ENCODE assay signal across 11 cellular contexts in genomic region chr1:2258122-2258812, GRCh38. TPM values are rescaled to one million over a fixed set of nuclear protein-coding genes. Genes with fewer than 3 reads are reported as not detected.
A peak's percentile ranks its signal among the peaks of the same experiment; 100 is the strongest.
DNase-seq lines count a peak whose midpoint lies in the region; ATAC-seq, FAIRE-seq and TF ChIP-seq lines count a peak whose summit lies in the region.
"Had no signal": no experiment of that assay in that cellular context is flagged by ENCODE, and none has a peak within 500 bp of the region (broad histone marks: within the 10 kb centered on the region; RNA-seq: fewer than 3 reads in every experiment).

No MANE protein-coding gene starts in this region.

- FAIRE-seq in D721Med (lab: Jason Lieb, UNC) = no peak

- no peaks in the 10 kb centered on the region for H3K27me3 Mint-ChIP-seq in activated naive CD4-positive, alpha-beta T cell treated with anti-CD3 and anti-CD28 coated beads for 36 hours (ENCODE audit: low read depth)
- no peaks in the 10 kb centered on the region for H3K27me3 Mint-ChIP-seq in activated T-helper 2 cell treated with anti-CD3 and anti-CD28 coated beads, Interferon-gamma antibody, Interleukin-2, Interleukin-4, amounts not matched to agents 10 μg/mL and 5 μg/mL and 100 μg/mL, durations not matched to agents 14 hours and 24 hours and 36 hours (ENCODE audit: low read depth)

- H3K36me3 Mint-ChIP-seq in activated naive CD4-positive, alpha-beta T cell treated with anti-CD3 and anti-CD28 coated beads for 36 hours (ENCODE audit: low read depth) = peaks cover 15% of the 10 kb centered on the region
- H3K36me3 Mint-ChIP-seq in activated T-helper 2 cell treated with anti-CD3 and anti-CD28 coated beads, Interferon-gamma antibody, Interleukin-2, Interleukin-4, amounts not matched to agents 10 μg/mL and 5 μg/mL and 100 μg/mL, durations not matched to agents 14 hours and 24 hours and 36 hours (ENCODE audit: low read depth) = peaks cover 22% of the 10 kb centered on the region

- H3K4me1 Mint-ChIP-seq in activated naive CD4-positive, alpha-beta T cell treated with anti-CD3 and anti-CD28 coated beads for 36 hours (ENCODE audit: low read depth) = peaks cover 60% of the 10 kb centered on the region
- H3K4me1 Mint-ChIP-seq in activated T-helper 2 cell treated with anti-CD3 and anti-CD28 coated beads, Interferon-gamma antibody, Interleukin-2, Interleukin-4, amounts not matched to agents 10 μg/mL and 5 μg/mL and 100 μg/mL, durations not matched to agents 14 hours and 24 hours and 36 hours (ENCODE audit: low read depth) = peaks cover 38% of the 10 kb centered on the region

- TF ChIP-seq CTCF in foreskin keratinocyte (conservative IDR thresholded peaks at IDR 0.05) = no peak
- TF ChIP-seq CTCF in stomach (IDR thresholded peaks at IDR 0.05) = no peak
- no peak for TF ChIP-seq CTCF in D721Med (IDR thresholded peaks at IDR 0.05; ENCODE audit: insufficient read depth, missing control alignments)

- ATAC-seq in foreskin keratinocyte = peak; percentile 3

- H3K4me3 Mint-ChIP-seq in activated naive CD4-positive, alpha-beta T cell treated with anti-CD3 and anti-CD28 coated beads for 36 hours = no peak overlapping the region
- no peak overlapping the region for H3K4me3 Mint-ChIP-seq in activated T-helper 2 cell treated with anti-CD3 and anti-CD28 coated beads, Interferon-gamma antibody, Interleukin-2, Interleukin-4, amounts not matched to agents 10 μg/mL and 5 μg/mL and 100 μg/mL, durations not matched to agents 14 hours and 24 hours and 36 hours (ENCODE audit: low read depth)

- TF ChIP-seq POLR2A in stomach (IDR thresholded peaks at IDR 0.05) = no peak

- H3K4me1 ChIP-seq in foreskin keratinocyte (peaks cover 12% of the 10 kb centered on the region), stomach (peaks cover 39 to 87% (median 63%) of the 10 kb centered on the region in 4 donors)

- peak; percentile 60 for DNase-seq in activated naive CD4-positive, alpha-beta T cell treated with anti-CD3 and anti-CD28 coated beads for 36 hours
- no peak for DNase-seq in activated naive CD4-positive, alpha-beta T cell treated with Interleukin-2 at 50 U/mL for 16 hours
- no peak for DNase-seq in activated T-helper 2 cell treated with anti-CD3 and anti-CD28 coated beads, Interferon-gamma antibody, Interleukin-2, Interleukin-4, amounts not matched to agents 10 μg/mL and 5 μg/mL and 100 μg/mL, durations not matched to agents 14 hours and 24 hours and 36 hours (ENCODE audit: low spot score)
- DNase-seq in foreskin keratinocyte = peak; percentile 23 to 47
- no peak for DNase-seq in stomach
- no peak for DNase-seq in NCI-H1436 (lab: John Stamatoyannopoulos, UW)
- no peak for DNase-seq in D721Med (ENCODE audit: insufficient read length, low spot score)
- DNase-seq in amniotic stem cell (lab: John Stamatoyannopoulos, UW) = no peak
- DNase-seq: GOT3, NCI-H446 had no signal

- TF ChIP-seq EP300 in stomach (IDR thresholded peaks at IDR 0.05) = no peak

- peaks cover 0 to 9% (median 2%) of the 10 kb centered on the region in 4 donors for H3K36me3 ChIP-seq in stomach

- no peak overlapping the region for H3K4me3 ChIP-seq in stomach

- intact Hi-C loops in activated naive CD4-positive, alpha-beta T cell treated with anti-CD3 and anti-CD28 coated beads for 36 hours (cut with micrococcal nuclease) = loop anchor here (2.0 kb wide), 1 partner anchor 23 kb away; no protein-coding TSS in a partner anchor
- intact Hi-C loops in activated T-helper 2 cell treated with anti-CD3 and anti-CD28 coated beads, Interferon-gamma antibody, Interleukin-2, Interleukin-4, amounts not matched to agents 10 μg/mL and 5 μg/mL and 100 μg/mL, durations not matched to agents 14 hours and 24 hours and 36 hours (cut with micrococcal nuclease) = loop anchor here (2.0 kb wide), 1 partner anchor 33 kb away; no protein-coding TSS in a partner anchor
- intact Hi-C loops in stomach (cut with DNase I; ENCODE audit: low total_unique reads) = no loop called here

- CTCF ChIA-PET in activated naive CD4-positive, alpha-beta T cell treated with anti-CD3 and anti-CD28 coated beads for 36 hours (lab: Charles Lee) = no interaction called here

- H3K27ac ChIP-seq in foreskin keratinocyte (no peak overlapping the region), stomach (peak overlapping the region in 3 of 5 donors; percentile 29 to 79 (median 54))
- H3K27ac ChIP-seq: KMS-11 had no signal

- H3K27me3 ChIP-seq in foreskin keratinocyte (no peaks in the 10 kb centered on the region), stomach (no peaks in the 10 kb centered on the region)

- H3K27ac Mint-ChIP-seq in activated naive CD4-positive, alpha-beta T cell treated with anti-CD3 and anti-CD28 coated beads for 36 hours = peak overlapping the region; percentile 72
- H3K27ac Mint-ChIP-seq in activated T-helper 2 cell treated with anti-CD3 and anti-CD28 coated beads, Interferon-gamma antibody, Interleukin-2, Interleukin-4, amounts not matched to agents 10 μg/mL and 5 μg/mL and 100 μg/mL, durations not matched to agents 14 hours and 24 hours and 36 hours = peak overlapping the region; percentile 83

- H3K9me3 ChIP-seq in stomach = peaks cover 0 to 6% (median 0%) of the 10 kb centered on the region in 4 donors

- H3K9me3 Mint-ChIP-seq in activated naive CD4-positive, alpha-beta T cell treated with anti-CD3 and anti-CD28 coated beads for 36 hours = peaks cover 5% of the 10 kb centered on the region
- peaks cover 9% of the 10 kb centered on the region for H3K9me3 Mint-ChIP-seq in activated T-helper 2 cell treated with anti-CD3 and anti-CD28 coated beads, Interferon-gamma antibody, Interleukin-2, Interleukin-4, amounts not matched to agents 10 μg/mL and 5 μg/mL and 100 μg/mL, durations not matched to agents 14 hours and 24 hours and 36 hours

- 48 to 60% (median 59%) methylated on average over 16 of the region's 16 CpGs for WGBS in stomach, 5 donors

RNA-seq across cellular contexts. Expression of gene SKI, which starts 30.1 kb away (rescaled TPM):
- total RNA-seq in activated naive CD4-positive, alpha-beta T cell treated with anti-CD3 and anti-CD28 coated beads for 36 hours = 10 to 100 TPM; 25.5 to 26.3 TPM
- 37.0 and 41.1 TPM in 2 replicates for total RNA-seq in activated T-helper 2 cell treated with anti-CD3 and anti-CD28 coated beads, Interferon-gamma antibody, Interleukin-2, Interleukin-4, amounts not matched to agents 10 μg/mL and 5 μg/mL and 100 μg/mL, durations not matched to agents 14 hours and 24 hours and 36 hours
- total RNA-seq in foreskin keratinocyte (23.8 and 24.6 TPM in 2 replicates), stomach (10 to 100 TPM; 18.7 to 84.0 (median 32.7) TPM)
- polyA plus RNA-seq in foreskin keratinocyte (9.3 and 10.7 TPM in 2 replicates), stomach (10 to 100 TPM in 2 of 3 donors, 1 to 10 TPM in 1; 7.4 to 14.8 (median 13.9) TPM)

Comparison
In these comparisons a context has a peak if more than half of its experiments do, and no peak if none do; other contexts are left out.
1. DNase-seq: peak in activated naive CD4-positive, alpha-beta T cell treated with anti-CD3 and anti-CD28 coated beads for 36 hours (single experiment) and foreskin keratinocyte (2 of 2); none in activated naive CD4-positive, alpha-beta T cell treated with Interleukin-2 at 50 U/mL for 16 hours (single experiment), activated T-helper 2 cell treated with anti-CD3 and anti-CD28 coated beads, Interferon-gamma antibody, Interleukin-2, Interleukin-4, amounts not matched to agents 10 μg/mL and 5 μg/mL and 100 μg/mL, durations not matched to agents 14 hours and 24 hours and 36 hours (single experiment), stomach (single experiment), NCI-H1436 (single experiment), D721Med (single experiment) and amniotic stem cell (single experiment).